Comparison of ENCODE assay signal across 21 cellular contexts in genomic region chr3:177119829-177120228, GRCh38.
"Had no signal": no experiment of that assay in that cellular context is flagged by ENCODE, and none has a peak within 500 bp of the region (broad histone marks: within the 10 kb centered on the region; RNA-seq: fewer than 3 reads in every experiment).

No MANE protein-coding gene starts in this region.

- DNase-seq: activated CD4-positive, alpha-beta T cell treated with anti-CD3 and anti-CD28 coated beads, Interleukin-2, amount 10 ng/mL, durations not matched to agents 7 days and 5 days; activated CD8-positive, alpha-beta memory T cell treated with anti-CD3 and anti-CD28 coated beads for 24 hours; activated naive CD4-positive, alpha-beta T cell treated with anti-CD3 and anti-CD28 coated beads for 36 hours; islet precursor cell; left lung; mammary epithelial cell; nucleus accumbens; posterior cingulate gyrus; stimulated activated CD4-positive, alpha-beta T cell treated with anti-CD3 and anti-CD28 coated beads, Interleukin-15, amount 100 ng/mL, for 24 hours; stimulated activated CD4-positive, alpha-beta T cell treated with anti-CD3 and anti-CD28 coated beads, Interleukin-4, amount 100 ng/mL, for 24 hours; stimulated activated CD8-positive, alpha-beta memory T cell treated with anti-CD3 and anti-CD28 coated beads, Interleukin-4, amount 100 ng/mL, for 48 hours; stimulated activated naive CD4-positive, alpha-beta T cell treated with Interleukin-2 at 50 U/mL for 16 hours; substantia nigra had no signal

- H3K9me3 Mint-ChIP-seq: activated naive CD4-positive, alpha-beta T cell treated with anti-CD3 and anti-CD28 coated beads for 36 hours; nephron had no signal

- H3K9me3 ChIP-seq: left lung, tibial nerve had no signal

- H3K36me3 ChIP-seq: left lung, tibial nerve had no signal

- H3K4me3 ChIP-seq: left lung, skin epidermis, tibial nerve had no signal

- FAIRE-seq: astrocyte, bronchial epithelial cell, colon had no signal

- H3K27ac ChIP-seq: left lung, skin epidermis, tibial nerve had no signal

- H3K27me3 ChIP-seq: left lung, tibial nerve had no signal

- H3K27ac Mint-ChIP-seq: activated CD4-positive, alpha-beta T cell treated with anti-CD3 and anti-CD28 coated beads, Interleukin-2, amount 10 ng/mL, durations not matched to agents 7 days and 5 days; activated naive CD4-positive, alpha-beta T cell treated with anti-CD3 and anti-CD28 coated beads for 36 hours; nephron; T-helper 2 cell treated with Interferon-gamma antibody and Interleukin-4, amounts not matched to agents 5 μg/mL and 100 μg/mL, for 36 hours had no signal

- H3K4me3 Mint-ChIP-seq: activated CD4-positive, alpha-beta T cell treated with anti-CD3 and anti-CD28 coated beads, Interleukin-2, amount 10 ng/mL, durations not matched to agents 7 days and 5 days; activated naive CD4-positive, alpha-beta T cell treated with anti-CD3 and anti-CD28 coated beads for 36 hours; nephron; T-helper 2 cell treated with Interferon-gamma antibody and Interleukin-4, amounts not matched to agents 5 μg/mL and 100 μg/mL, for 36 hours had no signal

- ATAC-seq: esophagus mucosa, left lung had no signal

- H3K27me3 Mint-ChIP-seq: activated CD4-positive, alpha-beta T cell treated with anti-CD3 and anti-CD28 coated beads, Interleukin-2, amount 10 ng/mL, durations not matched to agents 7 days and 5 days had no signal
